18 cellular contexts compared by ENCODE assay signal in genomic region chr11:62015615-62016014, GRCh38. TPM values are rescaled to one million over a fixed set of nuclear protein-coding genes. Genes with fewer than 3 reads are reported as not detected.
DNase-seq lines count a peak whose midpoint lies in the region; ATAC-seq, FAIRE-seq and TF ChIP-seq lines count a peak whose summit lies in the region.
"Had no signal": no experiment of that assay in that cellular context is flagged by ENCODE, and none has a peak within 500 bp of the region (broad histone marks: within the 10 kb centered on the region; RNA-seq: fewer than 3 reads in every experiment).

No MANE protein-coding gene starts in this region.

- intact Hi-C loops in GM12878 (cut with micrococcal nuclease; ENCODE audit: unreplicated experiment) = no loop called here
- intact Hi-C loops in right lobe of liver (cut with DNase I) = no loop called here

- TF ChIP-seq RAD21 in GM12878 (IDR thresholded peaks at IDR 0.05; ENCODE audit: insufficient read depth, low read depth, low read length) = no peak

- H3K27ac ChIP-seq in BLaER1 (no peak overlapping the region), GM12878 (ENCODE audit: control insufficient read depth, insufficient read depth) (no peak overlapping the region), right lobe of liver (no peak overlapping the region)
- H3K27ac ChIP-seq: GM23248, KMS-11 had no signal

- H3K36me3 ChIP-seq in BLaER1 = no peaks in the 10 kb centered on the region
- no peaks in the 10 kb centered on the region for H3K36me3 ChIP-seq in GM12878 (ENCODE audit: control insufficient read depth in 2 of 2, insufficient read depth in 2 of 2, low read length in 1 of 2)
- no peaks in the 10 kb centered on the region for H3K36me3 ChIP-seq in right lobe of liver

- peak overlapping the region; percentile 47 for H2AFZ ChIP-seq in GM12878 (ENCODE audit: control insufficient read depth, low read depth, low read length)
- H2AFZ ChIP-seq: GM23248 had no signal

- H3K4me1 ChIP-seq in BLaER1 = peaks cover 36% of the 10 kb centered on the region
- H3K4me1 ChIP-seq in GM12878 (ENCODE audit: control insufficient read depth, insufficient read depth, low read length) = peaks cover 10% of the 10 kb centered on the region
- peaks cover 0 to 9% (median 0%) of the 10 kb centered on the region in 4 donors for H3K4me1 ChIP-seq in right lobe of liver

- TF ChIP-seq POLR2A in GM12878 (IDR thresholded peaks at IDR 0.05; ENCODE audit: low read depth, low read length) (no peak), right lobe of liver (IDR thresholded peaks at IDR 0.05) (no peak)

- peak; percentile 28 for DNase-seq in M059J (ENCODE audit: low read depth)
- no peak for DNase-seq in GM12878 (ENCODE audit: low read depth, low spot score)
- DNase-seq in right lobe of liver = no peak
- DNase-seq in kidney tubule cell (ENCODE audit: low spot score) = no peak
- DNase-seq: CD4-positive, CD25-positive, alpha-beta regulatory T cell; DMS53; GM23248; NCI-H1417; NCI-H2029; NCI-H510A; SK-N-SH had no signal

- CTCF ChIA-PET in GM12878 (lab: Yijun Ruan, JAX) = no interaction called here

- H3K27me3 ChIP-seq in BLaER1 (no peaks in the 10 kb centered on the region), GM12878 (replicated peaks in 1 of 2; ENCODE audit: control insufficient read depth in 2 of 2, insufficient read depth in 2 of 2, low read length in 1 of 2) (no peaks in the 10 kb centered on the region), right lobe of liver (no peaks in the 10 kb centered on the region)

- in situ Hi-C loops in GM12878 (cut with MboI) = no loop called here

- H4K20me1 ChIP-seq in BLaER1 (no peaks in the 10 kb centered on the region), GM12878 (ENCODE audit: control insufficient read depth, insufficient read depth) (no peaks in the 10 kb centered on the region)

- SMC1A ChIA-PET in GM12878 (lab: Charles Lee; ENCODE audit: uncharacterized antibody, unreplicated experiment) = no interaction called here

- POLR2A ChIA-PET in GM12878 (lab: Charles Lee) = no interaction called here

- ATAC-seq in GM12878 = peak; percentile 79
- ATAC-seq in right lobe of liver = peak; percentile 54 to 64 (median 58)
- no peak for ATAC-seq in GM19397 (IDR thresholded peaks at IDR 0.05; ENCODE audit: unreplicated experiment)
- no peak for ATAC-seq in HG03196 (IDR thresholded peaks at IDR 0.05; ENCODE audit: unreplicated experiment)
- no peak for ATAC-seq in HG02884 (IDR thresholded peaks at IDR 0.05; ENCODE audit: unreplicated experiment)

- no TSS peak for BruUV-seq in GM12878 (replicated peaks; lab: Mats Ljungman, UMichigan)

- H3K79me2 ChIP-seq in GM12878 (ENCODE audit: control insufficient read depth, insufficient read depth, low read length) = no peaks in the 10 kb centered on the region

- H3K9ac ChIP-seq in BLaER1 = no peak overlapping the region
- no peak overlapping the region for H3K9ac ChIP-seq in GM12878 (ENCODE audit: control insufficient read depth, insufficient read depth, low read length)
- H3K9ac ChIP-seq: GM23248, KMS-11, SK-N-SH had no signal

- peak overlapping the region; percentile 48 for H3K4me2 ChIP-seq in BLaER1
- H3K4me2 ChIP-seq in GM12878 (ENCODE audit: control insufficient read depth, insufficient read depth) = peak overlapping the region; percentile 42
- H3K4me2 ChIP-seq: KMS-11, SK-N-SH had no signal

- TF ChIP-seq CTCF in GM12878 (IDR thresholded peaks at IDR 0.05 in 2 of 3, conservative IDR thresholded peaks at IDR 0.05 in 1 of 3; ENCODE audit: control insufficient read depth in 2 of 3, extremely low read depth in 1 of 3, insufficient read depth in 1 of 3, low read depth in 3 of 3, low read length in 3 of 3) (no peak), right lobe of liver (IDR thresholded peaks at IDR 0.05) (no peak)

- FAIRE-seq in GM12878 (lab: Jason Lieb, UNC) = peak; percentile 54
- FAIRE-seq: A204.1, GM12891 had no signal

- H3K4me3 ChIP-seq in BLaER1 (no peak overlapping the region), GM12878 (no peak overlapping the region), right lobe of liver (no peak overlapping the region)
- H3K4me3 ChIP-seq: GM23248 had no signal

- TF ChIP-seq EP300 in GM12878 (IDR thresholded peaks at IDR 0.05; ENCODE audit: borderline replicate concordance in 1 of 2, control insufficient read depth in 1 of 2, low read depth in 2 of 2, low read length in 2 of 2) = no peak

- H3K9me3 ChIP-seq in BLaER1 (peaks cover 6% of the 10 kb centered on the region), GM12878 (replicated peaks; ENCODE audit: control insufficient read depth, insufficient read depth, low read length) (no peaks in the 10 kb centered on the region), right lobe of liver (no peaks in the 10 kb centered on the region)
- H3K9me3 ChIP-seq: SK-N-SH had no signal

- RAD21 ChIA-PET in GM12878 (lab: Charles Lee; ENCODE audit: unreplicated experiment) = no interaction called here

- 44% methylated on average over 7 of the region's 7 CpGs for WGBS in GM12878 (ENCODE audit: insufficient coverage, insufficient replicate concordance, low lambda C conversion rate, missing lambda C conversion rate)
- 70% methylated on average over 5 of the region's 7 CpGs for WGBS in right lobe of liver (ENCODE audit: insufficient coverage, low coverage, low lambda C conversion rate, missing lambda C conversion rate)

TF ChIP-seq in GM12878, 131 proteins besides CTCF, POLR2A, EP300 and RAD21 (continues in another document):
- no peak for TF ChIP-seq ZBTB11 (CRISPR knock-in tag; IDR thresholded peaks at IDR 0.05)
- TF ChIP-seq RUNX3 (IDR thresholded peaks at IDR 0.05; ENCODE audit: low read length) = 0 out of 2 replicates have a peak, but pooled peaks have one; percentile 19
- no peak for TF ChIP-seq BCLAF1 (IDR thresholded peaks at IDR 0.05)

RNA-seq across cellular contexts. Expression of gene FTH1, which starts 48.2 kb away (rescaled TPM):
- 645 and 948 TPM in 2 replicates for total RNA-seq in M059J (2014; rRNA removed; shearing (Covaris generic))
- 115 and 127 TPM in 2 replicates for total RNA-seq in GM12878 (2013; cell fraction: nucleolus; rRNA removed)
- total RNA-seq in GM12878 (2014; rRNA removed) (320 and 399 TPM in 2 replicates), GM12878 (2014; rRNA removed; fragmentation: Illumina TruSeq; extraction: Trizol) (578 and 593 TPM in 2 replicates), GM12878 (2021) (1,394 and 1,396 TPM in 2 replicates), right lobe of liver (1,000 to 10,000 TPM; 1,131 to 2,981 (median 2,140) TPM)
- 1,541 TPM for polyA plus RNA-seq in GM12878 (2011; ENCODE audit: low read depth)
- polyA plus RNA-seq in GM12878 (2011; rRNA removed) (264 and 289 TPM in 2 replicates), GM12878 (2014; fragmentation: Illumina TruSeq; extraction: Trizol) (1,926 and 2,341 TPM in 2 replicates), GM12878 (2014; fragmentation: Nextera tagmentation; extraction: Ambion mirVana) (100 to 1,000 TPM; 295 to 816 TPM), GM12878 (2014; rRNA removed) (1,103 and 1,222 TPM in 2 replicates), GM12878 (2016; fragmentation: Nextera tagmentation; extraction: Ambion mirVana) (1,000 to 10,000 TPM; 3,902 to 4,154 TPM)
- polyA plus RNA-seq in GM12878 (2011; cell fraction: cytosol; rRNA removed) = 284 and 460 TPM in 2 replicates
- 213 and 242 TPM in 2 replicates for polyA plus RNA-seq in GM12878 (2011; cell fraction: nucleus; rRNA removed)
- 1,271 and 1,848 TPM in 2 replicates for polyA plus RNA-seq in GM12878 (2012)
- 295 and 348 TPM in 2 replicates for polyA minus RNA-seq in GM12878 (2011; rRNA and poly(A)+ RNA removed)
- 295 and 305 TPM in 2 replicates for polyA minus RNA-seq in GM12878 (2011; cell fraction: cytosol; rRNA and poly(A)+ RNA removed)
- polyA minus RNA-seq in GM12878 (2011; cell fraction: nucleus; rRNA and poly(A)+ RNA removed) = 59.0 and 79.8 TPM in 2 replicates

Comparison
In these comparisons a context has a peak if more than half of its experiments do, and no peak if none do; other contexts are left out.
1. ATAC-seq: peak in GM12878 (single experiment) and right lobe of liver (4 of 4); none in GM19397 (single experiment), HG03196 (single experiment) and HG02884 (single experiment).